In genomic region chr14:88748288-88748687, GRCh38 we compare ENCODE assay signal across 21 cellular contexts. TPM values are rescaled to one million over a fixed set of nuclear protein-coding genes. Genes with fewer than 3 reads are reported as not detected.
"Had no signal": no experiment of that assay in that cellular context is flagged by ENCODE, and none has a peak within 500 bp of the region (broad histone marks: within the 10 kb centered on the region; RNA-seq: fewer than 3 reads in every experiment).

No MANE protein-coding gene starts in this region.

- H3K9me3 ChIP-seq: esophagus muscularis mucosa, gastroesophageal sphincter, left ventricle myocardium inferior, lower lobe of right lung, psoas muscle, spleen, tibial artery, upper lobe of right lung had no signal

- H3K4me3 ChIP-seq: esophagus muscularis mucosa, gastroesophageal sphincter, left ventricle myocardium inferior, lower lobe of right lung, psoas muscle, spleen, tibial artery, upper lobe of right lung had no signal

- DNase-seq: endodermal cell; glutamatergic neuron; islet precursor cell; left cardiac atrium; left ventricle myocardium inferior; lower lobe of right lung; mesenchymal stem cell; naive B cell; psoas muscle; spleen; stimulated activated CD4-positive, alpha-beta T cell treated with anti-CD3 and anti-CD28 coated beads, Interleukin-15, amount 100 ng/mL, for 24 hours; stimulated activated CD4-positive, alpha-beta T cell treated with anti-CD3 and anti-CD28 coated beads, Interleukin-1b, Interleukin-23, amount 100 ng/mL, for 48 hours; stimulated activated CD4-positive, alpha-beta T cell treated with anti-CD3 and anti-CD28 coated beads, Interleukin-4, amount 100 ng/mL, for 24 hours; tibial artery; upper lobe of right lung had no signal

- H3K27me3 ChIP-seq: esophagus muscularis mucosa, gastroesophageal sphincter, spleen, tibial artery, upper lobe of right lung had no signal

- H3K27ac ChIP-seq: esophagus muscularis mucosa, gastroesophageal sphincter, left ventricle myocardium inferior, lower lobe of right lung, psoas muscle, spleen, tibial artery, upper lobe of right lung had no signal

- H3K4me1 ChIP-seq: left ventricle myocardium inferior, lower lobe of right lung, psoas muscle, spleen, upper lobe of right lung had no signal

- ATAC-seq: gastroesophageal sphincter; left cardiac atrium; lower lobe of right lung; psoas muscle; sciatic nerve; stimulated activated memory B cell treated with anti-CD40 and anti-IgM and Interleukin-4, amounts not matched to agents 10 μg/mL and 1 μg/mL and 100 μg/mL, for 72 hours; upper lobe of right lung had no signal

- FAIRE-seq: colon, endothelial cell of umbilical vein had no signal

- H3K36me3 ChIP-seq: esophagus muscularis mucosa, gastroesophageal sphincter, left ventricle myocardium inferior, lower lobe of right lung, spleen, tibial artery, upper lobe of right lung had no signal

RNA-seq across cellular contexts. Expression of gene EML5, which starts 44.5 kb away (rescaled TPM):
- total RNA-seq: endothelial cell of umbilical vein had no signal
- polyA plus RNA-seq: endothelial cell of umbilical vein had no signal
